25 cellular contexts compared by ENCODE assay signal in genomic region chrX:46168254-46168653, GRCh38.
"Had no signal": no experiment of that assay in that cellular context is flagged by ENCODE, and none has a peak within 500 bp of the region (broad histone marks: within the 10 kb centered on the region; RNA-seq: fewer than 3 reads in every experiment).

No MANE protein-coding gene starts in this region.

- DNase-seq: caudate nucleus; cerebellar nuclear complex; dorsolateral prefrontal cortex; effector CD4-positive, alpha-beta T cell; head of caudate nucleus; kidney; left ventricle myocardium superior; natural killer cell; right lobe of liver; stimulated activated CD4-positive, alpha-beta T cell treated with anti-CD3 and anti-CD28 coated beads, Interleukin-12 subunit alpha, Interleukin-12 subunit beta, amount 100 ng/mL, for 4 hours; stimulated activated CD4-positive, alpha-beta T cell treated with anti-CD3 and anti-CD28 coated beads, Interleukin-1b, Interleukin-23, amount 100 ng/mL, for 48 hours; stimulated activated CD4-positive, alpha-beta T cell treated with anti-CD3 and anti-CD28 coated beads, Interleukin-4, amount 100 ng/mL, for 1 hour; stimulated activated CD8-positive, alpha-beta memory T cell treated with anti-CD3 and anti-CD28 coated beads, Interleukin-4, amount 100 ng/mL, for 48 hours; stimulated activated naive CD4-positive, alpha-beta T cell; stimulated activated naive CD8-positive, alpha-beta T cell treated with anti-CD3 and anti-CD28 coated beads, Interleukin-15, amount 100 ng/mL, for 72 hours; thyroid gland; trophoblast cell had no signal

- H3K36me3 Mint-ChIP-seq: memory B cell, natural killer cell had no signal

- H3K9ac ChIP-seq: parathyroid adenoma had no signal

- H3K4me2 ChIP-seq: smooth muscle cell had no signal

- H3K9me3 ChIP-seq: right lobe of liver, suprapubic skin, thyroid gland had no signal

- FAIRE-seq: frontal cortex, kidney had no signal

- H3K27ac Mint-ChIP-seq: memory B cell; natural killer cell; progenitor cell of endocrine pancreas; stimulated activated naive CD8-positive, alpha-beta T cell treated with anti-CD3 and anti-CD28 coated beads, Interleukin-15, amount 100 ng/mL, for 72 hours had no signal

- ATAC-seq: left ventricle myocardium superior; natural killer cell; right lobe of liver; stimulated activated naive CD8-positive, alpha-beta T cell treated with anti-CD3 and anti-CD28 coated beads, Interleukin-15, amount 100 ng/mL, for 72 hours had no signal

- H3K4me3 Mint-ChIP-seq: memory B cell; natural killer cell; neural crest cell; stimulated activated naive CD8-positive, alpha-beta T cell treated with anti-CD3 and anti-CD28 coated beads, Interleukin-15, amount 100 ng/mL, for 72 hours had no signal

- H3K4me1 ChIP-seq: parathyroid adenoma, right lobe of liver, suprapubic skin, thyroid gland had no signal

- H3K27me3 Mint-ChIP-seq: progenitor cell of endocrine pancreas had no signal

- H3K27ac ChIP-seq: dorsolateral prefrontal cortex, parathyroid adenoma, right lobe of liver, suprapubic skin, thyroid gland had no signal

- H3K4me1 Mint-ChIP-seq: memory B cell; natural killer cell; neural crest cell; stimulated activated naive CD8-positive, alpha-beta T cell treated with anti-CD3 and anti-CD28 coated beads, Interleukin-15, amount 100 ng/mL, for 72 hours had no signal

- H3K4me3 ChIP-seq: dorsolateral prefrontal cortex, lung, right lobe of liver, smooth muscle cell, suprapubic skin, thyroid gland had no signal

- H3K79me2 ChIP-seq: parathyroid adenoma had no signal

- H3K27me3 ChIP-seq: right lobe of liver, suprapubic skin, thyroid gland had no signal

- H3K36me3 ChIP-seq: right lobe of liver, suprapubic skin, thyroid gland had no signal

- H2AFZ ChIP-seq: parathyroid adenoma had no signal
